In genomic region chr12:128797119-128798118, GRCh38 we compare ENCODE assay signal across 9 cellular contexts. TPM values are rescaled to one million over a fixed set of nuclear protein-coding genes. Genes with fewer than 3 reads are reported as not detected.
DNase-seq lines count a peak whose midpoint lies in the region; ATAC-seq and TF ChIP-seq lines count a peak whose summit lies in the region.
"Had no signal": no experiment of that assay in that cellular context is flagged by ENCODE, and none has a peak within 500 bp of the region (broad histone marks: within the 10 kb centered on the region; RNA-seq: fewer than 3 reads in every experiment).

No MANE protein-coding gene starts in this region.

- DNase-seq in A673 (ENCODE audit: low spot score) (peak; percentile 78), dorsolateral prefrontal cortex (no peak), middle frontal gyrus (ENCODE audit: extremely low spot score, low spot score) (no peak), hepatocyte (ENCODE audit: low spot score) (no peak), NCI-H2081 (lab: John Stamatoyannopoulos, UW) (no peak), DMS153 treated with DMSO at 0.1 percent for 48 hours (lab: John Stamatoyannopoulos, UW; ENCODE audit: unreplicated experiment) (no peak)
- DNase-seq: GF-D8 had no signal

- H3K9me3 ChIP-seq in A673 (ENCODE audit: low read depth, low read length, poor library complexity, severe bottlenecking) (no peaks in the 10 kb centered on the region), hepatocyte (ENCODE audit: low read depth) (no peaks in the 10 kb centered on the region)

- peaks cover 4% of the 10 kb centered on the region for H3K79me2 ChIP-seq in hepatocyte

- no TSS peak for BruUV-seq in A673 (replicated peaks; lab: Mats Ljungman, UMichigan)

- intact Hi-C loops in A673 (cut with micrococcal nuclease; ENCODE audit: unreplicated experiment) (no loop called here), dorsolateral prefrontal cortex (cut with DNase I) (loop anchor here in 1 of 2 donors (10.0 kb wide), 3 partner anchors 153 to 1117 kb away; no protein-coding TSS in a partner anchor)

- H3K9me2 ChIP-seq in hepatocyte (replicated peaks; ENCODE audit: insufficient read depth): no peaks in the 10 kb centered on the region

- H3K27ac ChIP-seq in A673 (ENCODE audit: low read depth, low read length, poor library complexity, severe bottlenecking) (peak overlapping the region; percentile 72), dorsolateral prefrontal cortex (peak overlapping the region in 34 of 59 donors; percentile 3 to 72 (median 30)), hepatocyte (no peak overlapping the region)

- H3K4me1 ChIP-seq in A673 (ENCODE audit: insufficient read depth, low read length, poor library complexity, severe bottlenecking): peaks cover 24% of the 10 kb centered on the region
- no peaks in the 10 kb centered on the region for H3K4me1 ChIP-seq in hepatocyte (ENCODE audit: insufficient read depth)

- POLR2A ChIA-PET in A673 (lab: Charles Lee; ENCODE audit: low non-redundant PET): no interaction called here

- peaks cover 60% of the 10 kb centered on the region for H3K36me3 ChIP-seq in A673 (ENCODE audit: insufficient read depth, low read length, poor library complexity, severe bottlenecking)
- peaks cover 3% of the 10 kb centered on the region for H3K36me3 ChIP-seq in hepatocyte (replicated peaks; ENCODE audit: insufficient read depth, low read depth)

- H3K27me3 ChIP-seq in A673 (replicated peaks; ENCODE audit: insufficient read depth, low read depth, low read length, poor library complexity) (no peaks in the 10 kb centered on the region), dorsolateral prefrontal cortex (no peaks in the 10 kb centered on the region), hepatocyte (no peaks in the 10 kb centered on the region)

- H4K20me1 ChIP-seq in hepatocyte (ENCODE audit: insufficient read depth, poor library complexity, severe bottlenecking): peaks cover 6% of the 10 kb centered on the region

- CTCF ChIA-PET in A673 (lab: Charles Lee): interaction anchor here (0.6 kb wide), 1 partner anchor 984 kb away, joined by 3 read pairs; no protein-coding TSS in a partner anchor

- no peak overlapping the region for H3K4me2 ChIP-seq in hepatocyte

- no peak overlapping the region for H2AFZ ChIP-seq in hepatocyte

- TF ChIP-seq CTCF in A673 (conservative IDR thresholded peaks at IDR 0.05; ENCODE audit: low read depth, low read length) (no peak), dorsolateral prefrontal cortex (IDR thresholded peaks at IDR 0.05 in 54 of 56, conservative IDR thresholded peaks at IDR 0.05 in 2 of 56; ENCODE audit: low read depth in 1 of 56, partially characterized antibody in 56 of 56) (no peak), hepatocyte (IDR thresholded peaks at IDR 0.05; ENCODE audit: poor library complexity) (no peak)

- H3K4me3 ChIP-seq in A673 (ENCODE audit: low read depth, low read length, poor library complexity, severe bottlenecking) (no peak overlapping the region), dorsolateral prefrontal cortex (no peak overlapping the region), hepatocyte (no peak overlapping the region)

- 85% methylated on average over 20 of the region's 20 CpGs for WGBS in hepatocyte (ENCODE audit: low lambda C conversion rate, missing lambda C conversion rate)

- peak; percentile 46 for ATAC-seq in GM19395 (IDR thresholded peaks at IDR 0.05; ENCODE audit: unreplicated experiment)
- ATAC-seq in HG03432 (IDR thresholded peaks at IDR 0.05; ENCODE audit: unreplicated experiment): peak; percentile 68

RNA-seq across cellular contexts. Expression of gene SLC15A4, which starts 26.3 kb away (rescaled TPM):
- total RNA-seq in A673 (2021) (19.9 and 20.3 TPM in 2 replicates), dorsolateral prefrontal cortex (10 to 100 TPM; 19.4 to 39.0 (median 27.8) TPM), hepatocyte (34.6 and 48.5 TPM in 2 replicates)
- 29.9 and 33.6 TPM in 2 replicates for polyA plus RNA-seq in hepatocyte

RNA-seq across cellular contexts. Expression of gene GLT1D1, which starts 55.9 kb away (rescaled TPM):
- total RNA-seq in A673 (2021) (not detected in 2 replicates), dorsolateral prefrontal cortex (10 to 100 TPM in 119 of 120 experiments, 1 to 10 TPM in 1; 10.0 to 50.2 (median 31.8) TPM), hepatocyte (0.92 and 1.8 TPM in 2 replicates)
- 1.1 and 1.9 TPM in 2 replicates for polyA plus RNA-seq in hepatocyte
